24 cellular contexts compared by ENCODE assay signal in genomic region chr4:84070293-84070692, GRCh38.
"Had no signal": no experiment of that assay in that cellular context is flagged by ENCODE, and none has a peak within 500 bp of the region (broad histone marks: within the 10 kb centered on the region; RNA-seq: fewer than 3 reads in every experiment).

No MANE protein-coding gene starts in this region.

- H3K4me1 ChIP-seq: body of pancreas, esophagus squamous epithelium, heart left ventricle, left lung, spleen, upper lobe of left lung had no signal

- H3K9me3 ChIP-seq: body of pancreas, esophagus squamous epithelium, heart left ventricle, left lung, spleen, thoracic aorta, upper lobe of left lung had no signal

- H3K36me3 ChIP-seq: esophagus squamous epithelium, heart left ventricle, left lung, spleen, thoracic aorta, upper lobe of left lung had no signal

- H3K27ac Mint-ChIP-seq: activated CD4-positive, alpha-beta memory T cell treated with anti-CD3 and anti-CD28 coated beads, Interleukin-2, amount 10 ng/mL, durations not matched to agents 7 days and 5 days; activated CD4-positive, alpha-beta T cell treated with anti-CD3 and anti-CD28 coated beads, Interleukin-2, amount 10 ng/mL, durations not matched to agents 24 days and 14 days; activated naive CD4-positive, alpha-beta T cell treated with anti-CD3 and anti-CD28 coated beads for 36 hours; activated naive CD8-positive, alpha-beta T cell treated with anti-CD3 and anti-CD28 coated beads, Interleukin-2, amount 50 U/mL, for 24 hours; activated T-cell treated with anti-CD3 and anti-CD28 coated beads, Interleukin-2, amount 50 U/mL, for 72 hours; effector memory CD8-positive, alpha-beta T cell; immature natural killer cell; naive B cell; progenitor cell of endocrine pancreas had no signal

- H3K27ac ChIP-seq: body of pancreas, esophagus squamous epithelium, heart left ventricle, left lung, spleen, thoracic aorta, upper lobe of left lung had no signal

- H3K27me3 Mint-ChIP-seq: activated CD4-positive, alpha-beta memory T cell treated with anti-CD3 and anti-CD28 coated beads, Interleukin-2, amount 10 ng/mL, durations not matched to agents 7 days and 5 days; activated CD4-positive, alpha-beta T cell treated with anti-CD3 and anti-CD28 coated beads, Interleukin-2, amount 10 ng/mL, durations not matched to agents 24 days and 14 days had no signal

- H3K4me3 ChIP-seq: body of pancreas, esophagus squamous epithelium, heart left ventricle, left lung, lung, spleen, thoracic aorta, upper lobe of left lung had no signal

- H3K9me3 Mint-ChIP-seq: activated CD4-positive, alpha-beta memory T cell treated with anti-CD3 and anti-CD28 coated beads, Interleukin-2, amount 10 ng/mL, durations not matched to agents 7 days and 5 days; activated CD4-positive, alpha-beta T cell treated with anti-CD3 and anti-CD28 coated beads, Interleukin-2, amount 10 ng/mL, durations not matched to agents 24 days and 14 days had no signal

- H3K27me3 ChIP-seq: body of pancreas, esophagus squamous epithelium, left lung, spleen, upper lobe of left lung had no signal

- ATAC-seq: activated naive CD8-positive, alpha-beta T cell treated with anti-CD3 and anti-CD28 coated beads, Interleukin-2, amount 50 U/mL, for 24 hours; activated T-cell treated with anti-CD3 and anti-CD28 coated beads, Interleukin-2, amount 50 U/mL, for 72 hours; body of pancreas; effector memory CD8-positive, alpha-beta T cell; heart left ventricle; left lung had no signal

- DNase-seq: activated CD4-positive, alpha-beta memory T cell treated with anti-CD3 and anti-CD28 coated beads, Interleukin-2, amount 10 ng/mL, durations not matched to agents 7 days and 5 days; activated CD4-positive, alpha-beta T cell treated with anti-CD3 and anti-CD28 coated beads, Interleukin-2, amount 10 ng/mL, durations not matched to agents 24 days and 14 days; activated effector memory CD4-positive, alpha-beta T cell treated with Interleukin-2 at 50 U/mL for 16 hours; activated naive CD4-positive, alpha-beta T cell treated with anti-CD3 and anti-CD28 coated beads for 36 hours; activated naive CD8-positive, alpha-beta T cell treated with anti-CD3 and anti-CD28 coated beads, Interleukin-2, amount 50 U/mL, for 24 hours; activated T-cell treated with anti-CD3 and anti-CD28 coated beads, Interleukin-2, amount 50 U/mL, for 72 hours; anterior cingulate cortex; body of pancreas; caudate nucleus; dermis blood vessel endothelial cell; effector memory CD8-positive, alpha-beta T cell; esophagus squamous epithelium; heart left ventricle; immature natural killer cell; left lung; naive B cell; spleen; stimulated activated CD4-positive, alpha-beta T cell treated with anti-CD3 and anti-CD28 coated beads, Interleukin-4, amount 100 ng/mL, for 24 hours; stimulated activated naive CD4-positive, alpha-beta T cell treated with Interleukin-2 at 50 U/mL for 16 hours; T-helper 9 cell; upper lobe of left lung had no signal

- H3K4me3 Mint-ChIP-seq: activated CD4-positive, alpha-beta memory T cell treated with anti-CD3 and anti-CD28 coated beads, Interleukin-2, amount 10 ng/mL, durations not matched to agents 7 days and 5 days; activated CD4-positive, alpha-beta T cell treated with anti-CD3 and anti-CD28 coated beads, Interleukin-2, amount 10 ng/mL, durations not matched to agents 24 days and 14 days; activated naive CD4-positive, alpha-beta T cell treated with anti-CD3 and anti-CD28 coated beads for 36 hours; activated naive CD8-positive, alpha-beta T cell treated with anti-CD3 and anti-CD28 coated beads, Interleukin-2, amount 50 U/mL, for 24 hours; activated T-cell treated with anti-CD3 and anti-CD28 coated beads, Interleukin-2, amount 50 U/mL, for 72 hours; effector memory CD8-positive, alpha-beta T cell; immature natural killer cell had no signal

- H3K4me1 Mint-ChIP-seq: activated CD4-positive, alpha-beta memory T cell treated with anti-CD3 and anti-CD28 coated beads, Interleukin-2, amount 10 ng/mL, durations not matched to agents 7 days and 5 days; activated CD4-positive, alpha-beta T cell treated with anti-CD3 and anti-CD28 coated beads, Interleukin-2, amount 10 ng/mL, durations not matched to agents 24 days and 14 days; activated naive CD8-positive, alpha-beta T cell treated with anti-CD3 and anti-CD28 coated beads, Interleukin-2, amount 50 U/mL, for 24 hours; immature natural killer cell; naive B cell had no signal
